Comparison of ENCODE assay signal across 3 cellular contexts in genomic region chr17:45394001-45394912, GRCh38.
TF ChIP-seq lines count a peak whose summit lies in the region.

No MANE protein-coding gene starts in this region.

TF ChIP-seq in SK-N-SH, 30 proteins besides CTCF, POLR2A, EP300 and RAD21:
- no peak for TF ChIP-seq RCOR1 (IDR thresholded peaks at IDR 0.05; ENCODE audit: low read length)
- no peak for TF ChIP-seq NRF1 (IDR thresholded peaks at IDR 0.05; ENCODE audit: low read depth, low read length)
- no peak for TF ChIP-seq TCF12 (IDR thresholded peaks at IDR 0.05)
TF ChIP-seq in SK-N-SH: peak in this region for 0.

TF ChIP-seq in SK-N-SH treated with all-trans-retinoic acid at 6 μM for 48 hours, 23 proteins besides CTCF, POLR2A, EP300 and RAD21:
- TF ChIP-seq ZNF8 (CRISPR knock-in tag; IDR thresholded peaks at IDR 0.05) (no peak), ZNF70 (CRISPR knock-in tag; IDR thresholded peaks at IDR 0.05) (no peak), OSR1 (CRISPR knock-in tag; IDR thresholded peaks at IDR 0.05) (no peak), BACH2 (CRISPR knock-in tag; IDR thresholded peaks at IDR 0.05; ENCODE audit: borderline replicate concordance) (no peak), ZNF565 (CRISPR knock-in tag; conservative IDR thresholded peaks at IDR 0.05; ENCODE audit: low read depth) (no peak), CREB5 (CRISPR knock-in tag; IDR thresholded peaks at IDR 0.05; ENCODE audit: low read depth) (no peak), ZFP3 (CRISPR knock-in tag; IDR thresholded peaks at IDR 0.05) (no peak)
- TF ChIP-seq, protein P1, sequence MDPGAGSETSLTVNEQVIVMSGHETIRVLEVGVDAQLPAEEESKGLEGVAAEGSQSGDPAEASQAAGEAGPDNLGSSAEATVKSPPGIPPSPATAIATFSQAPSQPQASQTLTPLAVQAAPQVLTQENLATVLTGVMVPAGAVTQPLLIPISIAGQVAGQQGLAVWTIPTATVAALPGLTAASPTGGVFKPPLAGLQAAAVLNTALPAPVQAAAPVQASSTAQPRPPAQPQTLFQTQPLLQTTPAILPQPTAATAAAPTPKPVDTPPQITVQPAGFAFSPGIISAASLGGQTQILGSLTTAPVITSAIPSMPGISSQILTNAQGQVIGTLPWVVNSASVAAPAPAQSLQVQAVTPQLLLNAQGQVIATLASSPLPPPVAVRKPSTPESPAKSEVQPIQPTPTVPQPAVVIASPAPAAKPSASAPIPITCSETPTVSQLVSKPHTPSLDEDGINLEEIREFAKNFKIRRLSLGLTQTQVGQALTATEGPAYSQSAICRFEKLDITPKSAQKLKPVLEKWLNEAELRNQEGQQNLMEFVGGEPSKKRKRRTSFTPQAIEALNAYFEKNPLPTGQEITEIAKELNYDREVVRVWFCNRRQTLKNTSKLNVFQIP (CRISPR knock-in tag; IDR thresholded peaks at IDR 0.05; ENCODE audit: borderline replicate concordance, low read depth) = no peak

TF ChIP-seq in GM23338, 12 proteins besides CTCF, POLR2A, EP300 and RAD21:
- TF ChIP-seq, protein P2, sequence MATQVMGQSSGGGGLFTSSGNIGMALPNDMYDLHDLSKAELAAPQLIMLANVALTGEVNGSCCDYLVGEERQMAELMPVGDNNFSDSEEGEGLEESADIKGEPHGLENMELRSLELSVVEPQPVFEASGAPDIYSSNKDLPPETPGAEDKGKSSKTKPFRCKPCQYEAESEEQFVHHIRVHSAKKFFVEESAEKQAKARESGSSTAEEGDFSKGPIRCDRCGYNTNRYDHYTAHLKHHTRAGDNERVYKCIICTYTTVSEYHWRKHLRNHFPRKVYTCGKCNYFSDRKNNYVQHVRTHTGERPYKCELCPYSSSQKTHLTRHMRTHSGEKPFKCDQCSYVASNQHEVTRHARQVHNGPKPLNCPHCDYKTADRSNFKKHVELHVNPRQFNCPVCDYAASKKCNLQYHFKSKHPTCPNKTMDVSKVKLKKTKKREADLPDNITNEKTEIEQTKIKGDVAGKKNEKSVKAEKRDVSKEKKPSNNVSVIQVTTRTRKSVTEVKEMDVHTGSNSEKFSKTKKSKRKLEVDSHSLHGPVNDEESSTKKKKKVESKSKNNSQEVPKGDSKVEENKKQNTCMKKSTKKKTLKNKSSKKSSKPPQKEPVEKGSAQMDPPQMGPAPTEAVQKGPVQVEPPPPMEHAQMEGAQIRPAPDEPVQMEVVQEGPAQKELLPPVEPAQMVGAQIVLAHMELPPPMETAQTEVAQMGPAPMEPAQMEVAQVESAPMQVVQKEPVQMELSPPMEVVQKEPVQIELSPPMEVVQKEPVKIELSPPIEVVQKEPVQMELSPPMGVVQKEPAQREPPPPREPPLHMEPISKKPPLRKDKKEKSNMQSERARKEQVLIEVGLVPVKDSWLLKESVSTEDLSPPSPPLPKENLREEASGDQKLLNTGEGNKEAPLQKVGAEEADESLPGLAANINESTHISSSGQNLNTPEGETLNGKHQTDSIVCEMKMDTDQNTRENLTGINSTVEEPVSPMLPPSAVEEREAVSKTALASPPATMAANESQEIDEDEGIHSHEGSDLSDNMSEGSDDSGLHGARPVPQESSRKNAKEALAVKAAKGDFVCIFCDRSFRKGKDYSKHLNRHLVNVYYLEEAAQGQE (IDR thresholded peaks at IDR 0.05; ENCODE audit: unreplicated experiment) = no peak
- TF ChIP-seq JUNB (IDR thresholded peaks at IDR 0.05; ENCODE audit: unreplicated experiment) (no peak), STAT1 (IDR thresholded peaks at IDR 0.05; ENCODE audit: unreplicated experiment) (no peak), POLR2AphosphoS5 (IDR thresholded peaks at IDR 0.05; ENCODE audit: low read depth) (no peak), EZH2phosphoT487 (IDR thresholded peaks at IDR 0.05; ENCODE audit: unreplicated experiment) (no peak), ZNF462 (CRISPR knock-in tag; IDR thresholded peaks at IDR 0.05) (no peak), ZNF331 (CRISPR knock-in tag; IDR thresholded peaks at IDR 0.05; ENCODE audit: low read depth) (no peak), EZH2 (IDR thresholded peaks at IDR 0.05; ENCODE audit: low read depth, unreplicated experiment) (no peak), ZNF114 (CRISPR knock-in tag; IDR thresholded peaks at IDR 0.05) (no peak)
- TF ChIP-seq, protein P3, sequence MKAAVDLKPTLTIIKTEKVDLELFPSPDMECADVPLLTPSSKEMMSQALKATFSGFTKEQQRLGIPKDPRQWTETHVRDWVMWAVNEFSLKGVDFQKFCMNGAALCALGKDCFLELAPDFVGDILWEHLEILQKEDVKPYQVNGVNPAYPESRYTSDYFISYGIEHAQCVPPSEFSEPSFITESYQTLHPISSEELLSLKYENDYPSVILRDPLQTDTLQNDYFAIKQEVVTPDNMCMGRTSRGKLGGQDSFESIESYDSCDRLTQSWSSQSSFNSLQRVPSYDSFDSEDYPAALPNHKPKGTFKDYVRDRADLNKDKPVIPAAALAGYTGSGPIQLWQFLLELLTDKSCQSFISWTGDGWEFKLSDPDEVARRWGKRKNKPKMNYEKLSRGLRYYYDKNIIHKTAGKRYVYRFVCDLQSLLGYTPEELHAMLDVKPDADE (IDR thresholded peaks at IDR 0.05) = no peak
